ENCODE assay signal across 1 cellular context in genomic region chr7:151695856-151696555, GRCh38.
TF ChIP-seq lines count a peak whose summit lies in the region.

No MANE protein-coding gene starts in this region.

TF ChIP-seq in H1, 55 proteins besides CTCF, POLR2A, EP300 and RAD21 (continued from another document):
- no peak for TF ChIP-seq CHD7 (IDR thresholded peaks at IDR 0.05; ENCODE audit: insufficient replicate concordance, low read length)
- no peak for TF ChIP-seq ZNF274 (IDR thresholded peaks at IDR 0.05; ENCODE audit: borderline replicate concordance, extremely low read depth, low read length)
- TF ChIP-seq MAFK (IDR thresholded peaks at IDR 0.05; ENCODE audit: low read depth, low read length) = no peak
- TF ChIP-seq NANOG (IDR thresholded peaks at IDR 0.05; ENCODE audit: insufficient read depth, low read depth, low read length, poor library complexity, severe bottlenecking) = no peak
- TF ChIP-seq SRF (IDR thresholded peaks at IDR 0.05; ENCODE audit: low read depth, low read length) = no peak
- no peak for TF ChIP-seq USF2 (IDR thresholded peaks at IDR 0.05; ENCODE audit: low read length)
- TF ChIP-seq ATF2 (IDR thresholded peaks at IDR 0.05; ENCODE audit: low read length) = no peak
- no peak for TF ChIP-seq RXRA (IDR thresholded peaks at IDR 0.05; ENCODE audit: insufficient read depth, low read depth, low read length)
- TF ChIP-seq CREB1 (IDR thresholded peaks at IDR 0.05) = no peak
- no peak for TF ChIP-seq EGR1 (IDR thresholded peaks at IDR 0.05; ENCODE audit: borderline replicate concordance, low read depth, low read length)
- TF ChIP-seq JUND (IDR thresholded peaks at IDR 0.05; ENCODE audit: low read length) = no peak
